ENCODE assay signal across 29 cellular contexts in the genomic region with DNA sequence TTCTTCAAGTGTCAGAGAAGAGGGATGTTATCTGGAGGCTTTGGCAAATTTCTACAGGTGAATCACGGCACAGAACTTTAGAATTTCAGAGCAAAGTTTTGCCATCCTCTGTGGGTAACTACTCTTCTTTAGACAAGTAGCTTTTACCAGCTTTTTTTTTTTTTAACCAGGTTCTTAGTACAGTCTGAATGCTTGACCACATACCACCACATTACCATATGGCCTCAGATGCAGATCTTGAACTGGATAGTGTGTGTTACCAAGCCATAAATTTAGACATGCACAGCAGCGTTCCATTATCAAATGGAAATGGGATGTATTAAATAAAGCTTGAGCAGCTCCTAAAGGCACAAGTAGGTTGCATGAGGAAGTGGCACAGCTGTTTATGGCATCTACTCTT. TPM values are rescaled to one million over a fixed set of nuclear protein-coding genes. Genes with fewer than 3 reads are reported as not detected.
"Had no signal": no experiment of that assay in that cellular context is flagged by ENCODE, and none has a peak within 500 bp of the region (broad histone marks: within the 10 kb centered on the region; RNA-seq: fewer than 3 reads in every experiment).

No MANE protein-coding gene starts in this region.

- H3K36me3 Mint-ChIP-seq: brain, memory B cell had no signal

- H3K27ac ChIP-seq: heart right ventricle, upper lobe of left lung, VCaP had no signal

- H3K4me3 Mint-ChIP-seq: activated naive CD4-positive, alpha-beta T cell treated with anti-CD3 and anti-CD28 coated beads, Interleukin-2, amount 10 ng/mL, durations not matched to agents 7 days and 5 days; activated T-cell treated with anti-CD3 and anti-CD28 coated beads, Interleukin-2, amount 50 U/mL, for 72 hours; memory B cell; nephron progenitor cell; T-cell; T-helper 2 cell treated with Interferon-gamma antibody and Interleukin-4, amounts not matched to agents 5 μg/mL and 100 μg/mL, for 36 hours had no signal

- ATAC-seq: heart right ventricle, left colon, sciatic nerve, T-cell had no signal

- H3K9me3 ChIP-seq: heart right ventricle, upper lobe of left lung had no signal

- DNase-seq: activated CD4-positive, alpha-beta T cell treated with anti-CD3 and anti-CD28 coated beads for 1 hour; activated CD4-positive, alpha-beta T cell treated with anti-CD3 and anti-CD28 coated beads, Interleukin-2, amount 50 U/mL, for 1 hour; activated CD8-positive, alpha-beta memory T cell treated with anti-CD3 and anti-CD28 coated beads for 24 hours; activated effector memory CD4-positive, alpha-beta T cell treated with anti-CD3 and anti-CD28 coated beads, Interleukin-2, amount 50 U/mL, for 16 hours; activated naive CD4-positive, alpha-beta T cell treated with anti-CD3 and anti-CD28 coated beads, Interleukin-2, amount 10 ng/mL, durations not matched to agents 7 days and 5 days; activated T-cell treated with anti-CD3 and anti-CD28 coated beads, Interleukin-2, amount 50 U/mL, for 72 hours; anterior cingulate cortex; effector CD4-positive, alpha-beta T cell; foreskin fibroblast; heart right ventricle; left colon; nephron progenitor cell; nucleus accumbens; posterior cingulate gyrus; small intestine; stimulated activated CD4-positive, alpha-beta T cell treated with anti-CD3 and anti-CD28 coated beads, Interleukin-15, amount 100 ng/mL, for 24 hours; stimulated activated CD4-positive, alpha-beta T cell treated with anti-CD3 and anti-CD28 coated beads, Interleukin-4, amount 100 ng/mL, for 1 hour; stimulated activated naive CD4-positive, alpha-beta T cell treated with Interleukin-2 at 50 U/mL for 16 hours; T-cell had no signal

- H3K27ac Mint-ChIP-seq: activated naive CD4-positive, alpha-beta T cell treated with anti-CD3 and anti-CD28 coated beads, Interleukin-2, amount 10 ng/mL, durations not matched to agents 7 days and 5 days; activated T-cell treated with anti-CD3 and anti-CD28 coated beads, Interleukin-2, amount 50 U/mL, for 72 hours; brain; memory B cell; nephron progenitor cell; T-cell; T-helper 2 cell treated with Interferon-gamma antibody and Interleukin-4, amounts not matched to agents 5 μg/mL and 100 μg/mL, for 36 hours had no signal

- H3K4me3 ChIP-seq: heart right ventricle, upper lobe of left lung had no signal

- H3K36me3 ChIP-seq: heart right ventricle, upper lobe of left lung had no signal

- H3K4me1 Mint-ChIP-seq: memory B cell had no signal

- H3K9me3 Mint-ChIP-seq: activated T-cell treated with anti-CD3 and anti-CD28 coated beads, Interleukin-2, amount 50 U/mL, for 72 hours; memory B cell; nephron progenitor cell; T-cell had no signal

- FAIRE-seq: keratinocyte, small intestine had no signal

RNA-seq across cellular contexts. Expression of a gene that starts 38.3 kb away (rescaled TPM):
- total RNA-seq: cardiac septum, fibroblast of lung, myocyte had no signal
- polyA plus RNA-seq: fibroblast of lung, heart right ventricle had no signal
